In genomic region chr12:6200266-6201198, GRCh38 we compare ENCODE assay signal across 1 cellular context.
TF ChIP-seq lines count a peak whose summit lies in the region.

A gene with protein sequence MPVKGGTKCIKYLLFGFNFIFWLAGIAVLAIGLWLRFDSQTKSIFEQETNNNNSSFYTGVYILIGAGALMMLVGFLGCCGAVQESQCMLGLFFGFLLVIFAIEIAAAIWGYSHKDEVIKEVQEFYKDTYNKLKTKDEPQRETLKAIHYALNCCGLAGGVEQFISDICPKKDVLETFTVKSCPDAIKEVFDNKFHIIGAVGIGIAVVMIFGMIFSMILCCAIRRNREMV (plus strand): TSS chr12:6200400. CDS start chr12:6200500, 100 bp downstream.

TF ChIP-seq in SK-N-SH, 30 proteins besides CTCF, POLR2A, EP300 and RAD21:
- TF ChIP-seq ZBTB33 (IDR thresholded peaks at IDR 0.05; ENCODE audit: borderline replicate concordance, low read depth) (no peak), MXI1 (IDR thresholded peaks at IDR 0.05; ENCODE audit: low read depth, low read length) (peak; percentile 18; the same call in 1 of the 2 replicates), MEF2A (IDR thresholded peaks at IDR 0.05; ENCODE audit: borderline replicate concordance, low read depth) (no peak), TCF12 (IDR thresholded peaks at IDR 0.05) (no peak), CHD2 (IDR thresholded peaks at IDR 0.05; ENCODE audit: low read length, partially characterized antibody) (no peak), NRF1 (IDR thresholded peaks at IDR 0.05; ENCODE audit: low read depth, low read length) (peak; percentile 69), SMC3 (IDR thresholded peaks at IDR 0.05; ENCODE audit: low read depth, low read length) (no peak)
TF ChIP-seq in SK-N-SH: peak in this region for 2.
